ENCODE assay signal across 2 cellular contexts in the genomic region with DNA sequence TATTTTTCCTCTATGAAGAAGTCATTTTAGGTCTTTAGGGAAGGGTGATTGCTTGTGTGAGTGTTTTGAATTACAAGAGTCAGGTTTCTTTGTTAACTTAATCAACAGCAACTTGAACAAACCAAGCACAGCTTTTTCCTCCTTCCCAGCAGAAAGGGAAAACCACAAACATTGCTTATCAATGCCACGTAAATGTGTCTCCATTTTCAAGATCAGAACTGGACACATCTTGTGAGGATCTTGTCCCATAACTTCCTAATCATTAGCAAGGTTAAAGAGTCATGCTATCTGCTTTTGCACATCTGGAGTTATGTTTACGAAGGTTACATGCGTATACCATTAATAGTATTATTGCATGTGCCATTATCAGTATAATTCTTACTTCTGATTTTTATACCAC.
TF ChIP-seq lines count a peak whose summit lies in the region.

No MANE protein-coding gene starts in this region.

TF ChIP-seq in SK-N-SH, 30 proteins besides CTCF, POLR2A, EP300 and RAD21 (continued from another document):
- TF ChIP-seq, protein P1, sequence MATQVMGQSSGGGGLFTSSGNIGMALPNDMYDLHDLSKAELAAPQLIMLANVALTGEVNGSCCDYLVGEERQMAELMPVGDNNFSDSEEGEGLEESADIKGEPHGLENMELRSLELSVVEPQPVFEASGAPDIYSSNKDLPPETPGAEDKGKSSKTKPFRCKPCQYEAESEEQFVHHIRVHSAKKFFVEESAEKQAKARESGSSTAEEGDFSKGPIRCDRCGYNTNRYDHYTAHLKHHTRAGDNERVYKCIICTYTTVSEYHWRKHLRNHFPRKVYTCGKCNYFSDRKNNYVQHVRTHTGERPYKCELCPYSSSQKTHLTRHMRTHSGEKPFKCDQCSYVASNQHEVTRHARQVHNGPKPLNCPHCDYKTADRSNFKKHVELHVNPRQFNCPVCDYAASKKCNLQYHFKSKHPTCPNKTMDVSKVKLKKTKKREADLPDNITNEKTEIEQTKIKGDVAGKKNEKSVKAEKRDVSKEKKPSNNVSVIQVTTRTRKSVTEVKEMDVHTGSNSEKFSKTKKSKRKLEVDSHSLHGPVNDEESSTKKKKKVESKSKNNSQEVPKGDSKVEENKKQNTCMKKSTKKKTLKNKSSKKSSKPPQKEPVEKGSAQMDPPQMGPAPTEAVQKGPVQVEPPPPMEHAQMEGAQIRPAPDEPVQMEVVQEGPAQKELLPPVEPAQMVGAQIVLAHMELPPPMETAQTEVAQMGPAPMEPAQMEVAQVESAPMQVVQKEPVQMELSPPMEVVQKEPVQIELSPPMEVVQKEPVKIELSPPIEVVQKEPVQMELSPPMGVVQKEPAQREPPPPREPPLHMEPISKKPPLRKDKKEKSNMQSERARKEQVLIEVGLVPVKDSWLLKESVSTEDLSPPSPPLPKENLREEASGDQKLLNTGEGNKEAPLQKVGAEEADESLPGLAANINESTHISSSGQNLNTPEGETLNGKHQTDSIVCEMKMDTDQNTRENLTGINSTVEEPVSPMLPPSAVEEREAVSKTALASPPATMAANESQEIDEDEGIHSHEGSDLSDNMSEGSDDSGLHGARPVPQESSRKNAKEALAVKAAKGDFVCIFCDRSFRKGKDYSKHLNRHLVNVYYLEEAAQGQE (IDR thresholded peaks at IDR 0.05; ENCODE audit: low read depth, low read length): no peak
- TF ChIP-seq FOXJ3 (CRISPR knock-in tag; IDR thresholded peaks at IDR 0.05) (no peak), SIN3A (IDR thresholded peaks at IDR 0.05; ENCODE audit: borderline replicate concordance, low read depth, low read length) (no peak), FOXM1 (IDR thresholded peaks at IDR 0.05; ENCODE audit: low read depth) (no peak), POLR2AphosphoS5 (IDR thresholded peaks at IDR 0.05; ENCODE audit: low read depth, low read length) (no peak), GATA2 (CRISPR knock-in tag; IDR thresholded peaks at IDR 0.05) (no peak), MEF2A (IDR thresholded peaks at IDR 0.05; ENCODE audit: borderline replicate concordance, low read depth) (no peak), NRF1 (IDR thresholded peaks at IDR 0.05; ENCODE audit: low read depth, low read length) (no peak)
- TF ChIP-seq, protein P2, sequence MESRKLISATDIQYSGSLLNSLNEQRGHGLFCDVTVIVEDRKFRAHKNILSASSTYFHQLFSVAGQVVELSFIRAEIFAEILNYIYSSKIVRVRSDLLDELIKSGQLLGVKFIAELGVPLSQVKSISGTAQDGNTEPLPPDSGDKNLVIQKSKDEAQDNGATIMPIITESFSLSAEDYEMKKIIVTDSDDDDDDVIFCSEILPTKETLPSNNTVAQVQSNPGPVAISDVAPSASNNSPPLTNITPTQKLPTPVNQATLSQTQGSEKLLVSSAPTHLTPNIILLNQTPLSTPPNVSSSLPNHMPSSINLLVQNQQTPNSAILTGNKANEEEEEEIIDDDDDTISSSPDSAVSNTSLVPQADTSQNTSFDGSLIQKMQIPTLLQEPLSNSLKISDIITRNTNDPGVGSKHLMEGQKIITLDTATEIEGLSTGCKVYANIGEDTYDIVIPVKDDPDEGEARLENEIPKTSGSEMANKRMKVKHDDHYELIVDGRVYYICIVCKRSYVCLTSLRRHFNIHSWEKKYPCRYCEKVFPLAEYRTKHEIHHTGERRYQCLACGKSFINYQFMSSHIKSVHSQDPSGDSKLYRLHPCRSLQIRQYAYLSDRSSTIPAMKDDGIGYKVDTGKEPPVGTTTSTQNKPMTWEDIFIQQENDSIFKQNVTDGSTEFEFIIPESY (IDR thresholded peaks at IDR 0.05; ENCODE audit: borderline replicate concordance, low read depth): no peak
- TF ChIP-seq, protein P3, sequence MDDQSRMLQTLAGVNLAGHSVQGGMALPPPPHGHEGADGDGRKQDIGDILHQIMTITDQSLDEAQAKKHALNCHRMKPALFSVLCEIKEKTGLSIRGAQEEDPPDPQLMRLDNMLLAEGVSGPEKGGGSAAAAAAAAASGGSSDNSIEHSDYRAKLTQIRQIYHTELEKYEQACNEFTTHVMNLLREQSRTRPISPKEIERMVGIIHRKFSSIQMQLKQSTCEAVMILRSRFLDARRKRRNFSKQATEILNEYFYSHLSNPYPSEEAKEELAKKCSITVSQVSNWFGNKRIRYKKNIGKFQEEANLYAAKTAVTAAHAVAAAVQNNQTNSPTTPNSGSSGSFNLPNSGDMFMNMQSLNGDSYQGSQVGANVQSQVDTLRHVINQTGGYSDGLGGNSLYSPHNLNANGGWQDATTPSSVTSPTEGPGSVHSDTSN (IDR thresholded peaks at IDR 0.05): no peak
- TF ChIP-seq, protein P4, sequence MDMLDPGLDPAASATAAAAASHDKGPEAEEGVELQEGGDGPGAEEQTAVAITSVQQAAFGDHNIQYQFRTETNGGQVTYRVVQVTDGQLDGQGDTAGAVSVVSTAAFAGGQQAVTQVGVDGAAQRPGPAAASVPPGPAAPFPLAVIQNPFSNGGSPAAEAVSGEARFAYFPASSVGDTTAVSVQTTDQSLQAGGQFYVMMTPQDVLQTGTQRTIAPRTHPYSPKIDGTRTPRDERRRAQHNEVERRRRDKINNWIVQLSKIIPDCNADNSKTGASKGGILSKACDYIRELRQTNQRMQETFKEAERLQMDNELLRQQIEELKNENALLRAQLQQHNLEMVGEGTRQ (IDR thresholded peaks at IDR 0.05; ENCODE audit: borderline replicate concordance, low read depth, low read length): no peak

TF ChIP-seq in SK-N-SH treated with all-trans-retinoic acid at 6 μM for 48 hours, 23 proteins besides CTCF, POLR2A, EP300 and RAD21 (continued from another document):
- TF ChIP-seq PATZ1 (CRISPR knock-in tag; IDR thresholded peaks at IDR 0.05; ENCODE audit: borderline replicate concordance) (no peak), GLIS3 (CRISPR knock-in tag; IDR thresholded peaks at IDR 0.05) (no peak), ZNF70 (CRISPR knock-in tag; IDR thresholded peaks at IDR 0.05) (no peak), ZFP30 (CRISPR knock-in tag; IDR thresholded peaks at IDR 0.05) (no peak), SNAI2 (CRISPR knock-in tag; IDR thresholded peaks at IDR 0.05) (no peak), TSHZ2 (CRISPR knock-in tag; IDR thresholded peaks at IDR 0.05) (no peak)
- TF ChIP-seq, protein P5, sequence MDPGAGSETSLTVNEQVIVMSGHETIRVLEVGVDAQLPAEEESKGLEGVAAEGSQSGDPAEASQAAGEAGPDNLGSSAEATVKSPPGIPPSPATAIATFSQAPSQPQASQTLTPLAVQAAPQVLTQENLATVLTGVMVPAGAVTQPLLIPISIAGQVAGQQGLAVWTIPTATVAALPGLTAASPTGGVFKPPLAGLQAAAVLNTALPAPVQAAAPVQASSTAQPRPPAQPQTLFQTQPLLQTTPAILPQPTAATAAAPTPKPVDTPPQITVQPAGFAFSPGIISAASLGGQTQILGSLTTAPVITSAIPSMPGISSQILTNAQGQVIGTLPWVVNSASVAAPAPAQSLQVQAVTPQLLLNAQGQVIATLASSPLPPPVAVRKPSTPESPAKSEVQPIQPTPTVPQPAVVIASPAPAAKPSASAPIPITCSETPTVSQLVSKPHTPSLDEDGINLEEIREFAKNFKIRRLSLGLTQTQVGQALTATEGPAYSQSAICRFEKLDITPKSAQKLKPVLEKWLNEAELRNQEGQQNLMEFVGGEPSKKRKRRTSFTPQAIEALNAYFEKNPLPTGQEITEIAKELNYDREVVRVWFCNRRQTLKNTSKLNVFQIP (CRISPR knock-in tag; IDR thresholded peaks at IDR 0.05; ENCODE audit: borderline replicate concordance, low read depth): no peak
